Comparison of ENCODE assay signal across 1 cellular context in the genomic region with DNA sequence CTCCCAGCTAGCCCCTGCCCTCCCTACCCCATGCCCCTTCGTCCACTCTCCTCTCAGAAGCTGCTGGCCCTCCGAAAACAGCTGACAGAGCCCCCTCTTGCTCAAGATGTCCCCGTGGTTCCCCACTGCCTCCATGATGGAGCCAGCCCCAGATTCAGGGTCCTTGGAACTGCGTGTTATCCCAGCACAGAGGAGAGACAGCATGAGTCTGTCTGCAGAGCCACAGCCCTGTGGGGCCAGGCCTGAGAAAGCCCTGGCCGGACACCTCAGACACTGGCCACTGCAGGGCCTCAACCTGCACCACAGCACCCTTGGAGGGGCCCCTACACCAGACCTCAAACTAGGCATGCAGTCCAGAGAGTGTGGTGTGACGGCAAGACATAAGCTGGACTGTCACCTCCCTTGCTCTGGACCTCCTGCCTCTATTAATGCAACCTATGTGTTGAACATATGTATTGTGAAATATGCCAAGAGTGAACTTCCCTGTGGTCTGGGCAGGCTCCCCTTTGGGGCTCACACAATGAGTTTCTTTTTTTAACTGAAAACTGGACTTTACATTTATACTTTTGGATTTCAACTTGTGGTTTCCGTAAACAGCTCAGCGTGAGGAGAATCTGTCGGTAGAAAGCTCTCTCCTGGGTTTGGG.
A peak's percentile ranks its signal among the peaks of the same experiment; 100 is the strongest.
TF ChIP-seq lines count a peak whose summit lies in the region.

No MANE protein-coding gene starts in this region.

TF ChIP-seq in HepG2, 621 proteins besides CTCF, POLR2A, EP300 and RAD21:
- no peak for TF ChIP-seq NFYB (CRISPR knock-in tag; IDR thresholded peaks at IDR 0.05)
- TF ChIP-seq CEBPB (IDR thresholded peaks at IDR 0.05; ENCODE audit: borderline replicate concordance, low read depth, low read length) = peak; percentile 33; the same call in 1 of the 2 replicates
TF ChIP-seq in HepG2: peak in this region for 1.
